ENCODE assay signal across 13 cellular contexts in the genomic region with DNA sequence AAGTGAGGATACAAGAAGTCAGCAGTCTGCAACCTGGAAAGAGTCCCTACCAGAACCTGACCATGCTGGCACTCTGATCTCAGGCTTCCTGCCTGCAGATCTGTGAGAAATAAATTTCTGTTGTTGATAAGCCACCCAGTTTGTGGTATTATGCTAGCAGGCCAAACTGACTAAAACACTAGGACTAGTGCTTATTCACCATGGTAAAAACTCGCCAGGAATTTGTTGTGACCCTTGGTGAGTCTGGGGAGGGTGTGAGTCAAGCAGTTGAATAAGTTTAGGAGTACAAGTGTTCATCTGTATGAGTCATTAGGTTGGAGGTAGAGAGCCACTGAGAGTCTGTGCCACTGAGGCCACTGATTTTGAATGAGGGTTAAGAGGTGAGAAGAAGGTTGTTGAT. TPM values are rescaled to one million over a fixed set of nuclear protein-coding genes. Genes with fewer than 3 reads are reported as not detected.
DNase-seq lines count a peak whose midpoint lies in the region; ATAC-seq, FAIRE-seq and TF ChIP-seq lines count a peak whose summit lies in the region.
"Had no signal": no experiment of that assay in that cellular context is flagged by ENCODE, and none has a peak within 500 bp of the region (broad histone marks: within the 10 kb centered on the region; RNA-seq: fewer than 3 reads in every experiment).

No MANE protein-coding gene starts in this region.

- H3K4me3 ChIP-seq in bronchial epithelial cell (ENCODE audit: low read depth, low read length) (no peak overlapping the region), neuronal stem cell (ENCODE audit: low read length in 2 of 2) (no peak overlapping the region)
- H3K4me3 ChIP-seq: A549, GM12878, prostate gland, upper lobe of right lung had no signal

- no peak overlapping the region for H2BK120ac ChIP-seq in neuronal stem cell (ENCODE audit: low read depth, low read length)

- H3K4ac ChIP-seq in neuronal stem cell (ENCODE audit: low read length), result no peak overlapping the region

- TF ChIP-seq CTCF in HFFc6 (IDR thresholded peaks at IDR 0.05), result no peak
- TF ChIP-seq CTCF in bronchial epithelial cell (IDR thresholded peaks at IDR 0.05; ENCODE audit: insufficient read depth, low read length, severe bottlenecking), result no peak

- no peak overlapping the region for H3K9ac ChIP-seq in neuronal stem cell (ENCODE audit: low read depth, low read length, poor library complexity)

- H3K4me3 Mint-ChIP-seq in HFFc6, result no peak overlapping the region; the same call in 1 of the 2 replicates
- H3K4me3 Mint-ChIP-seq: activated naive CD8-positive, alpha-beta T cell treated with anti-CD3 and anti-CD28 coated beads, Interleukin-2, amount 10 ng/mL, durations not matched to agents 7 days and 5 days; immature natural killer cell had no signal

- no peak for ATAC-seq in GM19324 (IDR thresholded peaks at IDR 0.05; ENCODE audit: low FRiP score, unreplicated experiment)
- ATAC-seq: A549, GM12878, upper lobe of right lung had no signal

- H4K8ac ChIP-seq in neuronal stem cell (ENCODE audit: low read depth, low read length), result no peak overlapping the region

- no peak overlapping the region for H2AK5ac ChIP-seq in neuronal stem cell (ENCODE audit: low read depth, low read length)

- no peak overlapping the region for H3K18ac ChIP-seq in neuronal stem cell (ENCODE audit: low read length)

- H3K27me3 ChIP-seq in bronchial epithelial cell (ENCODE audit: control insufficient read depth, insufficient read depth, low read length) (no peaks in the 10 kb centered on the region), neuronal stem cell (ENCODE audit: control insufficient read depth in 3 of 3, insufficient read depth in 3 of 3, low read depth in 1 of 3, low read length in 3 of 3) (peaks cover 0 to 2% (median 0%) of the 10 kb centered on the region in 3 experiments)
- H3K27me3 ChIP-seq: upper lobe of right lung had no signal

- H3K9me3 ChIP-seq in neuronal stem cell (replicated peaks in 1 of 2; ENCODE audit: control insufficient read depth in 2 of 2, insufficient read depth in 1 of 2, low read depth in 1 of 2, low read length in 2 of 2), result peaks cover 76 to 89% of the 10 kb centered on the region in 2 donors

- H2BK5ac ChIP-seq in neuronal stem cell (ENCODE audit: low read length), result no peak overlapping the region

- H3K4me1 ChIP-seq in neuronal stem cell (ENCODE audit: control insufficient read depth in 2 of 2, insufficient read depth in 1 of 2, low read depth in 1 of 2, low read length in 2 of 2), result peaks cover 5 to 11% of the 10 kb centered on the region in 2 donors
- H3K4me1 ChIP-seq: A549, prostate gland had no signal

- H3K27me3 Mint-ChIP-seq in HFFc6 (ENCODE audit: insufficient read depth), result peaks cover 2% of the 10 kb centered on the region; the same call in 1 of the 2 replicates
- H3K27me3 Mint-ChIP-seq: activated naive CD8-positive, alpha-beta T cell treated with anti-CD3 and anti-CD28 coated beads, Interleukin-2, amount 10 ng/mL, durations not matched to agents 7 days and 5 days had no signal

- H4K91ac ChIP-seq in neuronal stem cell (ENCODE audit: low read depth, low read length, poor library complexity), result no peak overlapping the region

- no CpG with 5 or more reads among the region's 1 CpG for WGBS in neuronal stem cell (ENCODE audit: extremely low coverage in 2 of 2, insufficient read length in 2 of 2, insufficient replicate concordance in 1 of 2), 2 donors

- peaks cover 62% of the 10 kb centered on the region for H3K9me3 Mint-ChIP-seq in HFFc6

- no peak overlapping the region for H2AFZ ChIP-seq in neuronal stem cell (ENCODE audit: low read length)

- no peak for FAIRE-seq in bronchial epithelial cell (lab: Jason Lieb, UNC)
- FAIRE-seq: A549, GM12878 had no signal

- H3K4me1 Mint-ChIP-seq in HFFc6 (ENCODE audit: low read depth), result peaks cover 30% of the 10 kb centered on the region

- peak overlapping the region; percentile 63 for H3K27ac Mint-ChIP-seq in HFFc6
- H3K27ac Mint-ChIP-seq: activated naive CD8-positive, alpha-beta T cell treated with anti-CD3 and anti-CD28 coated beads, Interleukin-2, amount 10 ng/mL, durations not matched to agents 7 days and 5 days; immature natural killer cell had no signal

- H3K79me1 ChIP-seq in neuronal stem cell (ENCODE audit: low read depth, low read length), result peaks cover 12% of the 10 kb centered on the region

- H3K23ac ChIP-seq in neuronal stem cell (ENCODE audit: low read depth, low read length, poor library complexity), result no peak overlapping the region

- no peak overlapping the region for H3K4me2 ChIP-seq in neuronal stem cell (ENCODE audit: insufficient read depth, low read length, poor library complexity, severe bottlenecking)
- H3K4me2 ChIP-seq: A549 had no signal

- no peak overlapping the region for H2BK15ac ChIP-seq in neuronal stem cell (ENCODE audit: low read length)

- H2BK12ac ChIP-seq in neuronal stem cell (ENCODE audit: low read length), result no peak overlapping the region

- H3K14ac ChIP-seq in neuronal stem cell (ENCODE audit: low read length), result no peak overlapping the region

- H3K27ac ChIP-seq in neuronal stem cell (replicated peaks; ENCODE audit: low read length), result no peak overlapping the region
- H3K27ac ChIP-seq: A549, prostate gland, upper lobe of right lung had no signal

- DNase-seq in 8988T, result peak; percentile 38
- DNase-seq in HFFc6, result peak; percentile 93
- peak; percentile 66 for DNase-seq in bronchial epithelial cell (ENCODE audit: low read depth)
- DNase-seq in cerebellar cortex (ENCODE audit: low spot score), result no peak
- DNase-seq in neuronal stem cell (ENCODE audit: low spot score), result no peak
- DNase-seq: activated naive CD8-positive, alpha-beta T cell treated with anti-CD3 and anti-CD28 coated beads, Interleukin-2, amount 10 ng/mL, durations not matched to agents 7 days and 5 days; immature natural killer cell; NCI-H2107; upper lobe of right lung had no signal

- H3K36me3 ChIP-seq in bronchial epithelial cell (ENCODE audit: control insufficient read depth, insufficient read depth, low read length) (peaks cover 8% of the 10 kb centered on the region), neuronal stem cell (replicated peaks in 1 of 2; ENCODE audit: control insufficient read depth in 2 of 2, insufficient read depth in 2 of 2, low read length in 2 of 2) (peaks cover 61 to 78% of the 10 kb centered on the region in 2 donors)
- H3K36me3 ChIP-seq: upper lobe of right lung had no signal

- H3K36me3 Mint-ChIP-seq in HFFc6 (ENCODE audit: low read depth), result peaks cover 55% of the 10 kb centered on the region

RNA-seq across cellular contexts. Expression of gene ZIK1, which starts 3.6 kb away (rescaled TPM):
- 1 to 10 TPM in 3 of 6 experiments, under 1 TPM in 3; 0.80 to 3.0 (median 1.3) TPM for total RNA-seq in HFFc6 (2021; fragmentation: NEBNext Ultra II Directional; extraction: Animal tissue kit (Norgen Biotek cat#: 25700))
- total RNA-seq in bronchial epithelial cell, result 7.4 and 8.4 TPM in 2 replicates
- 14.4 TPM for polyA plus RNA-seq in neuronal stem cell (2013, experiment 1 of 2)
- 14.8 TPM for polyA plus RNA-seq in neuronal stem cell (2013, experiment 2 of 2)

RNA-seq across cellular contexts. Expression of gene ZNF416, which starts 8.8 kb away (rescaled TPM):
- total RNA-seq in HFFc6 (2021; fragmentation: NEBNext Ultra II Directional; extraction: Animal tissue kit (Norgen Biotek cat#: 25700)), result 1 to 10 TPM; 3.8 to 5.4 (median 5.0) TPM
- total RNA-seq in bronchial epithelial cell, result 5.5 and 7.4 TPM in 2 replicates
- 5.0 TPM for polyA plus RNA-seq in neuronal stem cell (2013, experiment 1 of 2)
- polyA plus RNA-seq in neuronal stem cell (2013, experiment 2 of 2), result 4.8 TPM

RNA-seq across cellular contexts. Expression of gene ZNF530, which starts 12.2 kb away (rescaled TPM):
- 1 to 10 TPM; 2.3 to 4.5 (median 3.6) TPM for total RNA-seq in HFFc6 (2021; fragmentation: NEBNext Ultra II Directional; extraction: Animal tissue kit (Norgen Biotek cat#: 25700))
- 3.7 and 3.9 TPM in 2 replicates for total RNA-seq in bronchial epithelial cell
- polyA plus RNA-seq in neuronal stem cell (2013, experiment 1 of 2), result 3.7 TPM
- polyA plus RNA-seq in neuronal stem cell (2013, experiment 2 of 2), result 3.6 TPM

RNA-seq across cellular contexts. Expression of gene ZNF134, which starts 26.5 kb away (rescaled TPM):
- 10 to 100 TPM; 13.5 to 14.6 (median 14.3) TPM for total RNA-seq in HFFc6 (2021; fragmentation: NEBNext Ultra II Directional; extraction: Animal tissue kit (Norgen Biotek cat#: 25700))
- 17.1 and 23.2 TPM in 2 replicates for total RNA-seq in bronchial epithelial cell
- polyA plus RNA-seq in neuronal stem cell (2013, experiment 1 of 2), result 13.1 TPM
- 13.1 TPM for polyA plus RNA-seq in neuronal stem cell (2013, experiment 2 of 2)

RNA-seq across cellular contexts. Expression of gene ZNF550, which starts 27.9 kb away (rescaled TPM):
- 1 to 10 TPM; 4.8 to 8.5 (median 5.6) TPM for total RNA-seq in HFFc6 (2021; fragmentation: NEBNext Ultra II Directional; extraction: Animal tissue kit (Norgen Biotek cat#: 25700))
- total RNA-seq in bronchial epithelial cell, result 6.3 and 9.7 TPM in 2 replicates
- polyA plus RNA-seq in neuronal stem cell (2013, experiment 1 of 2), result 5.1 TPM
- 5.7 TPM for polyA plus RNA-seq in neuronal stem cell (2013, experiment 2 of 2)

Comparison
In these comparisons a context has a peak if more than half of its experiments do, and no peak if none do; other contexts are left out.
1. DNase-seq: peak in 8988T (single experiment), HFFc6 (single experiment) and bronchial epithelial cell (single experiment); none in cerebellar cortex (single experiment) and neuronal stem cell (single experiment).